ENCODE assay signal across 15 cellular contexts in the genomic region with DNA sequence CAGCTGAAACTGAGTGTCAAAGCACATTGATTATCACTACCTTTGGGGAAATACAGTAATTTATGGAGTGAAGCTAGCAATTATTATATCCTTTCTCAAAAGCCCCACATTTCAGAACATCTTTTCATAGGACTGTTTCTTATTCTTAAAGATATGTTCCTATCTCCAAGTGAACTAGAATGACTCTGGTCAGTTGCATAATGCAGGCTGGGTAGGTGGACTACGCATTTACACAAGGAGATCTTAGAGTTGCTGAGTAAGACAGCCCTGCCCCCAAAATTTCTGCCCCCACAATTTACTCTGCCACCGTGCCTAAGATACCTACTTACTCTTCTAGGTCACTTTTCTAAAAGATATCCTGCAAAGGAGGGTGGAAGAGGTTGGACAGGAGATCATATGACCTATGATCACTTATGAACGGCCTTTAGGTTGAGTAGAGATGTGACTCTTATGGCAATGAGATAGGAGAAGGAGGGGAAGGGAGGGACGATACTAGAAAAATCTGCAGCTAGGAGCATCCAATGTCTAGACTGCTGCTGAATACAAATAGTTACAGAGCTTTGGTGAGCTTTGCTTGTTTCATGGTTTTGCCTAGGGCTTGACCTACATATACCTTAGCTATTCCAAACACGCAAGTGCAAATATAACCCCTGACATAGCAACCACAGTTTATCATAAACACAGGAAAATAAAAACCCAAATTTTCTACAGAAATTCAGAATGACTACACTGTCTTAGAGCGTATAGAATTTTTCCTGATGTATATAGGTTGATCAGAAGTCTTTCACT.
DNase-seq lines count a peak whose midpoint lies in the region; ATAC-seq, FAIRE-seq and TF ChIP-seq lines count a peak whose summit lies in the region.
"Had no signal": no experiment of that assay in that cellular context is flagged by ENCODE, and none has a peak within 500 bp of the region (broad histone marks: within the 10 kb centered on the region; RNA-seq: fewer than 3 reads in every experiment).

No MANE protein-coding gene starts in this region.

- no peak overlapping the region for H3K14ac ChIP-seq in mesenchymal stem cell (ENCODE audit: low read length in 2 of 2)

- H3K36me3 Mint-ChIP-seq in activated T-helper 1 cell treated with anti-CD3 and anti-CD28 coated beads, Interleukin-12 subunit alpha, Interleukin-12 subunit beta, Interleukin-2, Interleukin-4 antibody, amounts not matched to agents 30 ng/mL and 10 ng/mL and 1 ng/mL, durations not matched to agents 14 hours and 24 hours and 36 hours (ENCODE audit: low read depth): no peaks in the 10 kb centered on the region

- H3K4me2 ChIP-seq in A549 (peak overlapping the region; percentile 59), mesenchymal stem cell (ENCODE audit: low read length, poor library complexity, severe bottlenecking) (no peak overlapping the region)
- H3K4me2 ChIP-seq: KMS-11 had no signal

- H2BK5ac ChIP-seq in mesenchymal stem cell (ENCODE audit: low read depth, low read length, poor library complexity, severe bottlenecking): no peak overlapping the region

- no peak overlapping the region for H2BK120ac ChIP-seq in mesenchymal stem cell (ENCODE audit: low read depth, low read length)

- H3K23ac ChIP-seq in mesenchymal stem cell (ENCODE audit: low read length in 2 of 2): no peak overlapping the region

- CTCF ChIA-PET in A549 (lab: Yijun Ruan, JAX): interaction anchor here (0.8 to 1.5 kb wide), 2 partner anchors 17 to 50 kb away, joined by 3 read pairs; no protein-coding TSS in a partner anchor

- H3K4me3 Mint-ChIP-seq in activated T-helper 1 cell treated with anti-CD3 and anti-CD28 coated beads, Interleukin-12 subunit alpha, Interleukin-12 subunit beta, Interleukin-2, Interleukin-4 antibody, amounts not matched to agents 30 ng/mL and 10 ng/mL and 1 ng/mL, durations not matched to agents 14 hours and 24 hours and 36 hours: no peak overlapping the region
- H3K4me3 Mint-ChIP-seq: B cell; CD4-positive, alpha-beta T cell had no signal

- no peak overlapping the region for H2AK5ac ChIP-seq in mesenchymal stem cell (ENCODE audit: low read length, severe bottlenecking)

- TF ChIP-seq EP300 in A549 (IDR thresholded peaks at IDR 0.05): no peak

- no peak overlapping the region for H3K27ac Mint-ChIP-seq in activated T-helper 1 cell treated with anti-CD3 and anti-CD28 coated beads, Interleukin-12 subunit alpha, Interleukin-12 subunit beta, Interleukin-2, Interleukin-4 antibody, amounts not matched to agents 30 ng/mL and 10 ng/mL and 1 ng/mL, durations not matched to agents 14 hours and 24 hours and 36 hours
- H3K27ac Mint-ChIP-seq: B cell; CD4-positive, alpha-beta T cell had no signal

- no peaks in the 10 kb centered on the region for H3K36me3 ChIP-seq in mesenchymal stem cell (ENCODE audit: control insufficient read depth in 1 of 2, insufficient read depth in 2 of 2, low read depth in 1 of 2, low read length in 2 of 2)
- H3K36me3 ChIP-seq in testis (ENCODE audit: low read depth, missing control alignments): no peaks in the 10 kb centered on the region
- H3K36me3 ChIP-seq: HAP-1 had no signal

- peaks cover 4% of the 10 kb centered on the region for H3K27me3 Mint-ChIP-seq in activated T-helper 1 cell treated with anti-CD3 and anti-CD28 coated beads, Interleukin-12 subunit alpha, Interleukin-12 subunit beta, Interleukin-2, Interleukin-4 antibody, amounts not matched to agents 30 ng/mL and 10 ng/mL and 1 ng/mL, durations not matched to agents 14 hours and 24 hours and 36 hours (ENCODE audit: insufficient read depth)

- POLR2A ChIA-PET in A549 (lab: Yijun Ruan, JAX): interaction anchor here (1.0 kb wide), 1 partner anchor 30 kb away, joined by 3 read pairs; no protein-coding TSS in a partner anchor

- H4K91ac ChIP-seq in mesenchymal stem cell (ENCODE audit: low read length): no peak overlapping the region

- TF ChIP-seq POLR2A in A549 (IDR thresholded peaks at IDR 0.05; ENCODE audit: low read length): no peak
- no peak for TF ChIP-seq POLR2A in testis (IDR thresholded peaks at IDR 0.05)

- H3K27ac ChIP-seq in A549 (peak overlapping the region; percentile 45 to 72), mesenchymal stem cell (ENCODE audit: low read length, poor library complexity, severe bottlenecking) (no peak overlapping the region), testis (no peak overlapping the region)
- H3K27ac ChIP-seq: KMS-11 had no signal

- H3K79me1 ChIP-seq in mesenchymal stem cell (replicated peaks; ENCODE audit: low read length, poor library complexity, severe bottlenecking): peaks cover 26% of the 10 kb centered on the region

- ATAC-seq in A549: peak; percentile 77 to 91

- no peak overlapping the region for H2BK15ac ChIP-seq in mesenchymal stem cell (ENCODE audit: low read depth, poor library complexity, severe bottlenecking)

- no peak overlapping the region for H3K4ac ChIP-seq in mesenchymal stem cell (ENCODE audit: low read depth in 1 of 2, low read length in 2 of 2)

- DNase-seq in A549 (ENCODE audit: low read depth in 1 of 2, low spot score in 1 of 2) (peak; percentile 21 to 75), HuH-7 (ENCODE audit: low spot score) (peak; percentile 31), choroid plexus epithelial cell (ENCODE audit: low read depth) (peak; percentile 80), mesenchymal stem cell (peak; percentile 21), testis (no peak), medulla oblongata (ENCODE audit: extremely low spot score) (no peak)
- DNase-seq in activated T-helper 1 cell treated with anti-CD3 and anti-CD28 coated beads, Interleukin-12 subunit alpha, Interleukin-12 subunit beta, Interleukin-2, Interleukin-4 antibody, amounts not matched to agents 30 ng/mL and 10 ng/mL and 1 ng/mL, durations not matched to agents 14 hours and 24 hours and 36 hours (ENCODE audit: low spot score): no peak
- DNase-seq: C1 segment of cervical spinal cord; CD4-positive, alpha-beta T cell; DMS79; GOT3 had no signal

- TF ChIP-seq RAD21 in A549 (conservative IDR thresholded peaks at IDR 0.05 in 1 of 2, IDR thresholded peaks at IDR 0.05 in 1 of 2): peak in 1 of 2 experiments; percentile 8; a peak in 1 of 5 replicates

- no peak overlapping the region for H2AFZ ChIP-seq in mesenchymal stem cell (ENCODE audit: low read depth, low read length)

- H3K27me3 ChIP-seq in mesenchymal stem cell (ENCODE audit: control insufficient read depth in 1 of 2, insufficient read depth in 1 of 2, low read length in 2 of 2) (no peaks in the 10 kb centered on the region), testis (no peaks in the 10 kb centered on the region)

- no peaks in the 10 kb centered on the region for H3K4me1 Mint-ChIP-seq in activated T-helper 1 cell treated with anti-CD3 and anti-CD28 coated beads, Interleukin-12 subunit alpha, Interleukin-12 subunit beta, Interleukin-2, Interleukin-4 antibody, amounts not matched to agents 30 ng/mL and 10 ng/mL and 1 ng/mL, durations not matched to agents 14 hours and 24 hours and 36 hours (ENCODE audit: low read depth)
- H3K4me1 Mint-ChIP-seq: B cell had no signal

- H4K8ac ChIP-seq in mesenchymal stem cell (ENCODE audit: low read length): no peak overlapping the region

- H3K4me3 ChIP-seq in A549 (no peak overlapping the region), choroid plexus epithelial cell (ENCODE audit: low read depth, low read length) (no peak overlapping the region), mesenchymal stem cell (ENCODE audit: insufficient read depth in 1 of 2, low read depth in 1 of 2, low read length in 2 of 2) (no peak overlapping the region), testis (no peak overlapping the region)
- H3K4me3 ChIP-seq: HAP-1 had no signal

- WGBS in A549 (ENCODE audit: missing lambda C conversion rate): 35% methylated on average over 6 of the region's 6 CpGs
- 77% methylated on average over 3 of the region's 6 CpGs for WGBS in mesenchymal stem cell
- 74 to 78% methylated on average over 6 of the region's 6 CpGs for WGBS in testis, 2 donors

- H3K4me1 ChIP-seq in A549 (peaks cover 59% of the 10 kb centered on the region), mesenchymal stem cell (ENCODE audit: control insufficient read depth, insufficient read depth, low read depth, low read length) (no peaks in the 10 kb centered on the region), testis (peaks cover 15% of the 10 kb centered on the region)

- no peak overlapping the region for H2BK12ac ChIP-seq in mesenchymal stem cell (ENCODE audit: low read length in 2 of 2)

- intact Hi-C loops in testis (cut with DNase I; ENCODE audit: low total_unique reads): no loop called here
- intact Hi-C loops in activated T-helper 1 cell treated with anti-CD3 and anti-CD28 coated beads, Interleukin-12 subunit alpha, Interleukin-12 subunit beta, Interleukin-2, Interleukin-4 antibody, amounts not matched to agents 30 ng/mL and 10 ng/mL and 1 ng/mL, durations not matched to agents 14 hours and 24 hours and 36 hours (cut with micrococcal nuclease): loop anchor here (5.0 kb wide), 1 partner anchor 49 kb away; no protein-coding TSS in a partner anchor

- H3K9me3 ChIP-seq in A549 (no peaks in the 10 kb centered on the region), mesenchymal stem cell (ENCODE audit: control insufficient read depth, low read length) (no peaks in the 10 kb centered on the region), testis (no peaks in the 10 kb centered on the region)
- H3K9me3 ChIP-seq: HAP-1 had no signal

- no peaks in the 10 kb centered on the region for H3K9me3 Mint-ChIP-seq in activated T-helper 1 cell treated with anti-CD3 and anti-CD28 coated beads, Interleukin-12 subunit alpha, Interleukin-12 subunit beta, Interleukin-2, Interleukin-4 antibody, amounts not matched to agents 30 ng/mL and 10 ng/mL and 1 ng/mL, durations not matched to agents 14 hours and 24 hours and 36 hours
- H3K9me3 Mint-ChIP-seq: CD4-positive, alpha-beta T cell had no signal

- no peak for FAIRE-seq in A549 (lab: Jason Lieb, UNC)
- FAIRE-seq: GM12891 had no signal

- no peak overlapping the region for H3K18ac ChIP-seq in mesenchymal stem cell (ENCODE audit: low read depth in 1 of 2, low read length in 2 of 2)

- H3K9ac ChIP-seq in mesenchymal stem cell (ENCODE audit: low read length): no peak overlapping the region
- H3K9ac ChIP-seq: KMS-11 had no signal

- TF ChIP-seq CTCF in A549 (IDR thresholded peaks at IDR 0.05) (no peak), choroid plexus epithelial cell (conservative IDR thresholded peaks at IDR 0.05; ENCODE audit: low read depth, low read length) (no peak), testis (IDR thresholded peaks at IDR 0.05) (no peak)

TF ChIP-seq in A549, 52 proteins besides CTCF, POLR2A, EP300 and RAD21 (continues in another document):
- no peak for TF ChIP-seq BCL3 (IDR thresholded peaks at IDR 0.05)
- no peak for TF ChIP-seq POLR2AphosphoS2 (conservative IDR thresholded peaks at IDR 0.05; ENCODE audit: low read length)
- no peak for TF ChIP-seq ZNF302 (CRISPR knock-in tag; IDR thresholded peaks at IDR 0.05)

Comparison
In these comparisons a context has a peak if more than half of its experiments do, and no peak if none do; other contexts are left out.
1. DNase-seq: peak in A549 (2 of 2), HuH-7 (single experiment), choroid plexus epithelial cell (single experiment) and mesenchymal stem cell (single experiment); none in testis (single experiment), activated T-helper 1 cell treated with anti-CD3 and anti-CD28 coated beads, Interleukin-12 subunit alpha, Interleukin-12 subunit beta, Interleukin-2, Interleukin-4 antibody, amounts not matched to agents 30 ng/mL and 10 ng/mL and 1 ng/mL, durations not matched to agents 14 hours and 24 hours and 36 hours (single experiment) and medulla oblongata (single experiment).
2. H3K27ac ChIP-seq: peak in A549 (2 of 2); none in mesenchymal stem cell (single experiment) and testis (0 of 2).